8 cellular contexts compared by ENCODE assay signal in the genomic region with DNA sequence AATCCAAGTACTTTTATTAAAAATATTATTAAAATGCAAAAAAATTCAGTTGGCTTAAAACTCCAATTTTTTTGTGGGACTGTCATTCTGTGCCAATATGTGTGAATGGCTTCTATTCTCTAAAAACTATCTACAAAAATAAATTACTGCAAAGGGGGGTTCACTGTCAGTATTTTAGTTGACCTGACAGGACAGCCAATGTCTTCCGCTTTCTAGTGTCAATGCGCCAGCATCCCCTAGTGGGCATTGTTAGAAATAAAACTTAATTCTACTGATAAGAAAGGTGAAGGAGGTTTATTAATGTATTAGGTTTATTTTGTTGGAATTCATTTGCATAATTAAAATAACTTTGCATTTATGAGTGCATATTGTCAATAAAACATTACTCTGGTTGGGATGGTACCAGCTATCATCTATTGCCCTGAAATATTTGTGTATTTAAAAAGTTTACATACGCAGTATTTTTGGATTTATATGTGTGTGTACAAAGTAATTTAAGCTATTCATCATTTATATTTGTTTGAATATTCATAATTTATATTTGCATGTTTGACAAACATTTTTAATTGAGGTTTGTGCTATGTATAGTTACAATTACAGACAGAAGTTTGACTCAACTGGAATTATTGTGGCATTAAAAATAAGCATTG.
A peak's percentile ranks its signal among the peaks of the same experiment; 100 is the strongest.
DNase-seq lines count a peak whose midpoint lies in the region; ATAC-seq and TF ChIP-seq lines count a peak whose summit lies in the region.
"Had no signal": no experiment of that assay in that cellular context is flagged by ENCODE, and none has a peak within 500 bp of the region (broad histone marks: within the 10 kb centered on the region; RNA-seq: fewer than 3 reads in every experiment).

No MANE protein-coding gene starts in this region.

- no peaks in the 10 kb centered on the region for H4K20me1 ChIP-seq in neural progenitor cell (ENCODE audit: low read depth)

- no peaks in the 10 kb centered on the region for H3K9me3 ChIP-seq in neural progenitor cell (ENCODE audit: low read depth)

- no peaks in the 10 kb centered on the region for H3K36me3 Mint-ChIP-seq in neural progenitor cell

- H3K4me1 Mint-ChIP-seq in neural progenitor cell: no peaks in the 10 kb centered on the region

- H3K36me3 ChIP-seq in neural progenitor cell: no peaks in the 10 kb centered on the region

- no peak overlapping the region for H3K4me3 Mint-ChIP-seq in neural progenitor cell
- H3K4me3 Mint-ChIP-seq: T-helper 17 cell had no signal

- H3K27ac Mint-ChIP-seq in neural progenitor cell: no peak overlapping the region
- H3K27ac Mint-ChIP-seq: T-helper 17 cell had no signal

- no peaks in the 10 kb centered on the region for H3F3A ChIP-seq in neural progenitor cell (ENCODE audit: low read depth)

- no peak overlapping the region for H2AFZ ChIP-seq in neural progenitor cell (replicated peaks)

- DNase-seq in G401 (ENCODE audit: low spot score) (peak; percentile 8), OCI-M1 (lab: John Stamatoyannopoulos, UW) (peak; percentile 49), dermis microvascular lymphatic vessel endothelial cell (ENCODE audit: low read depth in 2 of 2) (peak; percentile 24 to 39), neural progenitor cell (ENCODE audit: low spot score) (peak; percentile 61), cerebellum (ENCODE audit: low spot score) (no peak)

- no peaks in the 10 kb centered on the region for H3K9me3 Mint-ChIP-seq in neural progenitor cell

- H3K4me2 ChIP-seq in neural progenitor cell: no peak overlapping the region

- ATAC-seq in HG02798 (IDR thresholded peaks at IDR 0.05; ENCODE audit: poor library complexity, unreplicated experiment) (peak; percentile 35), HG02981 (IDR thresholded peaks at IDR 0.05; ENCODE audit: unreplicated experiment) (no peak)
- ATAC-seq: T-helper 17 cell had no signal

- no peaks in the 10 kb centered on the region for H3K27me3 ChIP-seq in neural progenitor cell

- no peak overlapping the region for H3K9ac ChIP-seq in neural progenitor cell

- peaks cover 4% of the 10 kb centered on the region for H3K27me3 Mint-ChIP-seq in neural progenitor cell (ENCODE audit: insufficient read depth, low read depth)
- H3K27me3 Mint-ChIP-seq: T-helper 17 cell had no signal

- H3K79me2 ChIP-seq in neural progenitor cell (ENCODE audit: low read depth): no peaks in the 10 kb centered on the region

- TF ChIP-seq CTCF in neural progenitor cell (IDR thresholded peaks at IDR 0.05): peak; percentile 91

- in situ Hi-C loops in G401 (cut with HindIII; ENCODE audit: low sequenced_read_pairs): no loop called here

- H3K4me1 ChIP-seq in neural progenitor cell: no peaks in the 10 kb centered on the region

- H3K27ac ChIP-seq in neural progenitor cell: no peak overlapping the region

- H3K4me3 ChIP-seq in neural progenitor cell: no peak overlapping the region
